ENCODE assay signal across 8 cellular contexts in genomic region chr22:42500164-42500835, GRCh38. TPM values are rescaled to one million over a fixed set of nuclear protein-coding genes. Genes with fewer than 3 reads are reported as not detected.
DNase-seq lines count a peak whose midpoint lies in the region; ATAC-seq and TF ChIP-seq lines count a peak whose summit lies in the region.

No MANE protein-coding gene starts in this region.

- peak; percentile 77 for DNase-seq in EH (ENCODE audit: low read depth)
- peak; percentile 31 for DNase-seq in HEK293T (ENCODE audit: extremely low spot score)
- DNase-seq in NOMO-1 treated with DMSO at 0.1 percent for 48 hours (lab: John Stamatoyannopoulos, UW; ENCODE audit: unreplicated experiment): peak; percentile 58
- peak; percentile 42 for DNase-seq in fibroblast of peridontal ligament (ENCODE audit: extremely low read depth)
- DNase-seq in neuronal stem cell (ENCODE audit: low spot score): peak; percentile 65
- no peak for DNase-seq in cerebellar nuclear complex (lab: John Stamatoyannopoulos, UW)

- H3K79me1 ChIP-seq in neuronal stem cell (ENCODE audit: low read depth, low read length): no peaks in the 10 kb centered on the region

- peak overlapping the region; percentile 95 for H3K23ac ChIP-seq in neuronal stem cell (ENCODE audit: low read depth, low read length, poor library complexity)

- peak; percentile 97 for ATAC-seq in activated T-helper 17 cell treated with anti-CD3 and anti-CD28 coated beads, Interleukin-2, amount 50 U/mL, for 72 hours (replicated peaks)

- H2AFZ ChIP-seq in neuronal stem cell (ENCODE audit: low read length): no peak overlapping the region

- no peaks in the 10 kb centered on the region for H3K27me3 Mint-ChIP-seq in activated T-helper 17 cell treated with anti-CD3 and anti-CD28 coated beads, Interleukin-2, amount 50 U/mL, for 72 hours

- peak overlapping the region; percentile 56 for H3K4me3 Mint-ChIP-seq in activated T-helper 17 cell treated with anti-CD3 and anti-CD28 coated beads, Interleukin-2, amount 50 U/mL, for 72 hours

- peak overlapping the region; percentile 94 for H3K14ac ChIP-seq in neuronal stem cell (ENCODE audit: low read length)

- no peaks in the 10 kb centered on the region for H3K9me3 ChIP-seq in neuronal stem cell (replicated peaks in 1 of 2; ENCODE audit: control insufficient read depth in 2 of 2, insufficient read depth in 1 of 2, low read depth in 1 of 2, low read length in 2 of 2)
- no peaks in the 10 kb centered on the region for H3K9me3 ChIP-seq in stomach smooth muscle (ENCODE audit: control insufficient read depth in 2 of 2, low read length in 2 of 2)

- peak overlapping the region; percentile 58 for H2BK15ac ChIP-seq in neuronal stem cell (ENCODE audit: low read length)

- H3K4me2 ChIP-seq in neuronal stem cell (ENCODE audit: insufficient read depth, low read length, poor library complexity, severe bottlenecking): peak overlapping the region; percentile 60

- peak overlapping the region; percentile 84 for H2AK5ac ChIP-seq in neuronal stem cell (ENCODE audit: low read depth, low read length)

- H3K4me1 Mint-ChIP-seq in activated T-helper 17 cell treated with anti-CD3 and anti-CD28 coated beads, Interleukin-2, amount 50 U/mL, for 72 hours: peaks cover 6% of the 10 kb centered on the region

- CTCF ChIA-PET in HEK293T (lab: Yijun Ruan, JAX): interaction anchor here (0.6 kb wide), 1 partner anchor 26 kb away, joined by 5 read pairs; no protein-coding TSS in a partner anchor

- H3K27ac Mint-ChIP-seq in activated T-helper 17 cell treated with anti-CD3 and anti-CD28 coated beads, Interleukin-2, amount 50 U/mL, for 72 hours: no peak overlapping the region

- no peak overlapping the region for H2BK12ac ChIP-seq in neuronal stem cell (ENCODE audit: low read length)

- H3K4me1 ChIP-seq in neuronal stem cell (ENCODE audit: control insufficient read depth in 2 of 2, insufficient read depth in 1 of 2, low read depth in 1 of 2, low read length in 2 of 2): peaks cover 2 to 15% of the 10 kb centered on the region in 2 donors
- peaks cover 4% of the 10 kb centered on the region for H3K4me1 ChIP-seq in stomach smooth muscle (ENCODE audit: control insufficient read depth, insufficient read depth, low read length)

- peaks cover 0 to 2% (median 0%) of the 10 kb centered on the region in 3 experiments for H3K27me3 ChIP-seq in neuronal stem cell (ENCODE audit: control insufficient read depth in 3 of 3, insufficient read depth in 3 of 3, low read depth in 1 of 3, low read length in 3 of 3)
- no peaks in the 10 kb centered on the region for H3K27me3 ChIP-seq in stomach smooth muscle (ENCODE audit: control insufficient read depth in 1 of 2, insufficient read depth in 2 of 2, low read length in 2 of 2)

- peak overlapping the region; percentile 23 for H4K8ac ChIP-seq in neuronal stem cell (ENCODE audit: low read depth, low read length)

- H3K9ac ChIP-seq in neuronal stem cell (ENCODE audit: low read depth, low read length, poor library complexity) (peak overlapping the region; percentile 84), stomach smooth muscle (ENCODE audit: low read length in 2 of 2) (peak overlapping the region in 1 of 2 donors; percentile 15)

- H2BK5ac ChIP-seq in neuronal stem cell (ENCODE audit: low read length): no peak overlapping the region

- no peak overlapping the region for H3K4ac ChIP-seq in neuronal stem cell (ENCODE audit: low read length)

- no CpG with 5 or more reads among the region's 55 CpGs for WGBS in neuronal stem cell (ENCODE audit: extremely low coverage in 2 of 2, insufficient read length in 2 of 2, insufficient replicate concordance in 1 of 2), 2 donors

- H3K36me3 Mint-ChIP-seq in activated T-helper 17 cell treated with anti-CD3 and anti-CD28 coated beads, Interleukin-2, amount 50 U/mL, for 72 hours (ENCODE audit: low read depth): no peaks in the 10 kb centered on the region

- POLR2A ChIA-PET in HEK293T (lab: Yijun Ruan, JAX): no interaction called here

- H3K4me3 ChIP-seq in neuronal stem cell (ENCODE audit: low read length in 2 of 2) (peak overlapping the region in 1 of 2 donors; percentile 69), stomach smooth muscle (ENCODE audit: low read length in 2 of 2) (peak overlapping the region; percentile 53 to 67)

- H3K36me3 ChIP-seq in neuronal stem cell (replicated peaks in 1 of 2; ENCODE audit: control insufficient read depth in 2 of 2, insufficient read depth in 2 of 2, low read length in 2 of 2) (no peaks in the 10 kb centered on the region), stomach smooth muscle (ENCODE audit: control insufficient read depth in 2 of 2, insufficient read depth in 2 of 2, low read length in 2 of 2) (no peaks in the 10 kb centered on the region)

- H3K27ac ChIP-seq in neuronal stem cell (replicated peaks; ENCODE audit: low read length) (no peak overlapping the region), stomach smooth muscle (ENCODE audit: low read length) (no peak overlapping the region)

- peak overlapping the region; percentile 94 for H3K18ac ChIP-seq in neuronal stem cell (ENCODE audit: low read length)

- H2BK120ac ChIP-seq in neuronal stem cell (ENCODE audit: low read depth, low read length): no peak overlapping the region

- H3K9me3 Mint-ChIP-seq in activated T-helper 17 cell treated with anti-CD3 and anti-CD28 coated beads, Interleukin-2, amount 50 U/mL, for 72 hours: no peaks in the 10 kb centered on the region

- no peak overlapping the region for H4K91ac ChIP-seq in neuronal stem cell (ENCODE audit: low read depth, low read length, poor library complexity)

TF ChIP-seq in HEK293T, 16 proteins besides CTCF, POLR2A, EP300 and RAD21:
- TF ChIP-seq ARNT (IDR thresholded peaks at IDR 0.05) (no peak), HDGF (IDR thresholded peaks at IDR 0.05; ENCODE audit: borderline replicate concordance) (no peak), SP1 (IDR thresholded peaks at IDR 0.05) (no peak), FOXA1 (IDR thresholded peaks at IDR 0.05) (no peak), NFRKB (IDR thresholded peaks at IDR 0.05) (no peak), PKNOX1 (IDR thresholded peaks at IDR 0.05) (no peak), SUZ12 (IDR thresholded peaks at IDR 0.05) (no peak), TARDBP (IDR thresholded peaks at IDR 0.05) (no peak), BHLHE40 (IDR thresholded peaks at IDR 0.05; ENCODE audit: borderline replicate concordance) (no peak), FOXK2 (IDR thresholded peaks at IDR 0.05) (no peak), LEF1 (IDR thresholded peaks at IDR 0.05; ENCODE audit: borderline replicate concordance) (no peak), CTBP1 (IDR thresholded peaks at IDR 0.05; ENCODE audit: borderline replicate concordance) (no peak), ZNF384 (IDR thresholded peaks at IDR 0.05) (no peak), FOXM1 (IDR thresholded peaks at IDR 0.05; ENCODE audit: borderline replicate concordance) (no peak), L3MBTL2 (conservative IDR thresholded peaks at IDR 0.05) (no peak)

RNA-seq across cellular contexts. Expression of gene RRP7A, which starts 19.3 kb away (rescaled TPM):
- total RNA-seq in activated T-helper 17 cell treated with anti-CD3 and anti-CD28 coated beads, Interleukin-2, amount 50 U/mL, for 72 hours: 10 to 100 TPM; 37.6 to 83.4 TPM
- 10.9 TPM for polyA plus RNA-seq in neuronal stem cell (2013, experiment 1 of 2)
- polyA plus RNA-seq in neuronal stem cell (2013, experiment 2 of 2): 10.8 TPM

RNA-seq across cellular contexts. Expression of gene SERHL2, which starts 53.5 kb away (rescaled TPM):
- 1 to 10 TPM in 1 of 2 donors, under 1 TPM in 1; 0.48 to 1.2 TPM for total RNA-seq in activated T-helper 17 cell treated with anti-CD3 and anti-CD28 coated beads, Interleukin-2, amount 50 U/mL, for 72 hours
- 0.28 TPM for polyA plus RNA-seq in neuronal stem cell (2013, experiment 1 of 2)
- polyA plus RNA-seq in neuronal stem cell (2013, experiment 2 of 2): 0.22 TPM

Comparison
In these comparisons a context has a peak if more than half of its experiments do, and no peak if none do; other contexts are left out.
1. DNase-seq: peak in EH (single experiment), HEK293T (single experiment), NOMO-1 treated with DMSO at 0.1 percent for 48 hours (single experiment), fibroblast of peridontal ligament (single experiment) and neuronal stem cell (single experiment); none in cerebellar nuclear complex (0 of 2).